19 cellular contexts compared by ENCODE assay signal in genomic region chr7:77747178-77747577, GRCh38.
"Had no signal": no experiment of that assay in that cellular context is flagged by ENCODE, and none has a peak within 500 bp of the region (broad histone marks: within the 10 kb centered on the region; RNA-seq: fewer than 3 reads in every experiment).

No MANE protein-coding gene starts in this region.

- H3K9me3 Mint-ChIP-seq: naive B cell; stimulated activated naive CD8-positive, alpha-beta T cell treated with anti-CD3 and anti-CD28 coated beads, Interleukin-15, amount 100 ng/mL, for 72 hours; T-helper 2 cell treated with Interferon-gamma antibody and Interleukin-4, amounts not matched to agents 5 μg/mL and 100 μg/mL, for 36 hours had no signal

- H3K4me3 Mint-ChIP-seq: activated naive CD8-positive, alpha-beta T cell; naive B cell; stimulated activated naive CD8-positive, alpha-beta T cell treated with anti-CD3 and anti-CD28 coated beads, Interleukin-15, amount 100 ng/mL, for 72 hours; T-helper 2 cell treated with Interferon-gamma antibody and Interleukin-4, amounts not matched to agents 5 μg/mL and 100 μg/mL, for 36 hours had no signal

- H3K4me2 ChIP-seq: hepatocyte had no signal

- H3K27me3 Mint-ChIP-seq: activated naive CD8-positive, alpha-beta T cell; naive B cell; progenitor cell of endocrine pancreas; stimulated activated naive CD8-positive, alpha-beta T cell treated with anti-CD3 and anti-CD28 coated beads, Interleukin-15, amount 100 ng/mL, for 72 hours had no signal

- H2AFZ ChIP-seq: hepatocyte had no signal

- DNase-seq: activated CD4-positive, alpha-beta T cell treated with anti-CD3 and anti-CD28 coated beads, Interleukin-2, amount 50 U/mL, for 4 hours; amniotic stem cell; colonic mucosa; islet precursor cell; mammary epithelial cell; naive B cell; occipital lobe; stimulated activated CD4-positive, alpha-beta T cell treated with anti-CD3 and anti-CD28 coated beads, Interleukin-4, amount 100 ng/mL, for 4 hours; stimulated activated CD8-positive, alpha-beta memory T cell treated with anti-CD3 and anti-CD28 coated beads, Interleukin-4, amount 100 ng/mL, for 48 hours; stimulated activated naive CD8-positive, alpha-beta T cell treated with anti-CD3 and anti-CD28 coated beads, Interleukin-15, amount 100 ng/mL, for 72 hours; upper lobe of left lung had no signal

- H3K4me1 ChIP-seq: colonic mucosa had no signal

- H3K27ac Mint-ChIP-seq: T-helper 2 cell treated with Interferon-gamma antibody and Interleukin-4, amounts not matched to agents 5 μg/mL and 100 μg/mL, for 36 hours had no signal

- H3K4me3 ChIP-seq: colonic mucosa, esophagus muscularis mucosa, hepatocyte, right atrium auricular region, skin epidermis, upper lobe of left lung had no signal

- H3K27me3 ChIP-seq: colonic mucosa, esophagus muscularis mucosa, hepatocyte, right atrium auricular region, upper lobe of left lung had no signal

- H3K36me3 ChIP-seq: colonic mucosa, right atrium auricular region had no signal

- H3K27ac ChIP-seq: colonic mucosa, esophagus muscularis mucosa, hepatocyte, right atrium auricular region, upper lobe of left lung had no signal

- ATAC-seq: activated CD4-positive, CD25-positive, alpha-beta regulatory T cell treated with anti-CD3 and anti-CD28 coated beads, Interleukin-2, amount 50 U/mL, for 24 hours; stimulated activated naive CD8-positive, alpha-beta T cell treated with anti-CD3 and anti-CD28 coated beads, Interleukin-15, amount 100 ng/mL, for 72 hours had no signal

- H3K9me3 ChIP-seq: colonic mucosa, esophagus muscularis mucosa, right atrium auricular region, upper lobe of left lung had no signal
